ENCODE assay signal across 21 cellular contexts in the genomic region with DNA sequence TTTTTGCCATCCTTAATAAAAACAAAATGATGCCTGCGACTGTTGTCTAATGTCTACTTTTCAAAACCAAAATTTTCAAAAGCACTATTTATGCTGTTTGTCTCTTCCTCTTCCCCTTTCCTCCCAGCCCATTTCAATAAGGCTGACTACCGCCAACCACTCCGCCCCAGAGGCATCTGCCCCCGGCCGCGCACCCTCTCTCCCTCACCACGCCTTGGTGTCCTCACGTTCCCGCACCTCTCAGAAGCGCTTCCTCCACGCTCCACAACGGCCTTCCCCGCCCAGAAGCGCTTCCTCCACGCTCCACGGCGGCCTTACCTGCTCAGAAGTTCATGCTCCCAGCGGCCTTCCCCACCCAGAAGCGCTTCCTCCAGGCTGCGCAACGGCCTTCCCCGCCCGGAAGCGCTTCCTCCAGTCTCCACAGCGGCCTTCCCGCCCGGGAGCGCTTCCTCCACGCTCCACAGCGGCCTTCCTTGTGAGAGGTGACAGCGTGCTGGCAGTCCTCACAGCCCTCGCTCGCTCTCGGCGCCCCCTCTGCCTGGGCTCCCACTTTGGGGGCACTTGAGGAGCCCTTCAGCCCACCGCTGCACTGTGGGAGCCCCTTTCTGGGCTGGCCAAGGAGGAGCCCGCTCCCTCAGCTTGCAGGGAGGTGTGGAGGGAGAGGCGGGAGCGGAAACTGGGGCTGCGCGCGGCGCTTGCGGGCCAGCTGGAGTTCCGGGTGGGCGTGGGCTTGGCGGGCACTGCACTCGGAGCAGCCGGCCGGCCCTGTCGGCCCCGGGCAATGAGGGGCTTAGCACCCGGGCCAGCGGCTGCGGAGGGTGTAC.
A peak's percentile ranks its signal among the peaks of the same experiment; 100 is the strongest.
DNase-seq lines count a peak whose midpoint lies in the region; ATAC-seq and TF ChIP-seq lines count a peak whose summit lies in the region.
"Had no signal": no experiment of that assay in that cellular context is flagged by ENCODE, and none has a peak within 500 bp of the region (broad histone marks: within the 10 kb centered on the region; RNA-seq: fewer than 3 reads in every experiment).

No MANE protein-coding gene starts in this region.

- H3K27ac ChIP-seq in neural progenitor cell = no peak overlapping the region
- H3K27ac ChIP-seq: 22Rv1, breast epithelium, KMS-11, ovary, sigmoid colon had no signal

- no peaks in the 10 kb centered on the region for H4K20me1 ChIP-seq in neural progenitor cell (ENCODE audit: low read depth)

- peaks cover 28% of the 10 kb centered on the region for H3K9me3 Mint-ChIP-seq in dendritic cell treated with granulocyte-macrophage colony-stimulating factor and Interleukin-4, amounts not matched to agents 40 ng/mL and 50 ng/mL, for 4 days
- H3K9me3 Mint-ChIP-seq in neural progenitor cell = peaks cover 8% of the 10 kb centered on the region
- no peaks in the 10 kb centered on the region for H3K9me3 Mint-ChIP-seq in Caco-2 (ENCODE audit: unreplicated experiment)

- DNase-seq in NCI-H82 (lab: John Stamatoyannopoulos, UW) = peak; percentile 55
- DNase-seq in NCI-H82 treated with DMSO at 0.1 percent for 48 hours (lab: John Stamatoyannopoulos, UW; ENCODE audit: unreplicated experiment) = no peak
- DNase-seq in MV-4-11 (lab: John Stamatoyannopoulos, UW) = peak; percentile 42
- peak; percentile 50 for DNase-seq in neural progenitor cell (ENCODE audit: low spot score)
- no peak for DNase-seq in Caco-2
- no peak for DNase-seq in stimulated activated CD4-positive, alpha-beta T cell treated with anti-CD3 and anti-CD28 coated beads, Interleukin-12 subunit alpha, Interleukin-12 subunit beta, amount 100 ng/mL, for 4 hours
- DNase-seq: left ventricle myocardium superior; NCI-H1048; NCI-H2107; NCI-H524; Right ventricle myocardium superior; sigmoid colon; stimulated activated CD4-positive, alpha-beta T cell treated with anti-CD3 and anti-CD28 coated beads, Interleukin-2, amount 100 ng/mL, for 24 hours had no signal

- peak overlapping the region; percentile 47 for H2AFZ ChIP-seq in neural progenitor cell (replicated peaks)

- no peaks in the 10 kb centered on the region for H3F3A ChIP-seq in neural progenitor cell (ENCODE audit: low read depth)

- H3K4me3 Mint-ChIP-seq in dendritic cell treated with granulocyte-macrophage colony-stimulating factor and Interleukin-4, amounts not matched to agents 40 ng/mL and 50 ng/mL, for 4 days = peak overlapping the region; percentile 60
- H3K4me3 Mint-ChIP-seq in neural progenitor cell (no peak overlapping the region), Caco-2 (ENCODE audit: unreplicated experiment) (no peak overlapping the region)
- H3K4me3 Mint-ChIP-seq: activated naive CD8-positive, alpha-beta T cell had no signal

- H3K4me1 ChIP-seq in neural progenitor cell (no peaks in the 10 kb centered on the region), Caco-2 (no peaks in the 10 kb centered on the region)
- H3K4me1 ChIP-seq: breast epithelium, sigmoid colon had no signal

- peak overlapping the region; percentile 48 for H3K4me3 ChIP-seq in neural progenitor cell
- H3K4me3 ChIP-seq in Caco-2 (ENCODE audit: low read depth, low read length) = no peak overlapping the region
- H3K4me3 ChIP-seq: ovary, sigmoid colon had no signal

- H3K27me3 Mint-ChIP-seq in dendritic cell treated with granulocyte-macrophage colony-stimulating factor and Interleukin-4, amounts not matched to agents 40 ng/mL and 50 ng/mL, for 4 days = no peaks in the 10 kb centered on the region
- H3K27me3 Mint-ChIP-seq in neural progenitor cell (ENCODE audit: insufficient read depth, low read depth) (no peaks in the 10 kb centered on the region), Caco-2 (ENCODE audit: insufficient read depth, unreplicated experiment) (peaks cover 11% of the 10 kb centered on the region)
- H3K27me3 Mint-ChIP-seq: activated naive CD8-positive, alpha-beta T cell had no signal

- H3K9ac ChIP-seq in neural progenitor cell = no peak overlapping the region
- H3K9ac ChIP-seq: KMS-11 had no signal

- BruUV-seq in Caco-2 (replicated peaks; lab: Mats Ljungman, UMichigan) = no TSS peak

- peaks cover 18% of the 10 kb centered on the region for H3K79me2 ChIP-seq in neural progenitor cell (ENCODE audit: low read depth)

- intact Hi-C loops in dendritic cell treated with granulocyte-macrophage colony-stimulating factor and Interleukin-4, amounts not matched to agents 40 ng/mL and 50 ng/mL, for 4 days (cut with micrococcal nuclease) = no loop called here
- intact Hi-C loops in Caco-2 (cut with micrococcal nuclease; ENCODE audit: unreplicated experiment) = no loop called here

- TF ChIP-seq CTCF in neural progenitor cell (IDR thresholded peaks at IDR 0.05) = no peak
- no peak for TF ChIP-seq CTCF in Caco-2 (IDR thresholded peaks at IDR 0.05; ENCODE audit: insufficient read depth in 1 of 2, low read depth in 1 of 2, low read length in 1 of 2, severe bottlenecking in 1 of 2, unreplicated experiment in 1 of 2)

- no peak overlapping the region for H3K27ac Mint-ChIP-seq in dendritic cell treated with granulocyte-macrophage colony-stimulating factor and Interleukin-4, amounts not matched to agents 40 ng/mL and 50 ng/mL, for 4 days
- H3K27ac Mint-ChIP-seq in neural progenitor cell (no peak overlapping the region), Caco-2 (ENCODE audit: unreplicated experiment) (no peak overlapping the region)
- H3K27ac Mint-ChIP-seq: activated naive CD8-positive, alpha-beta T cell had no signal

- POLR2A ChIA-PET in Caco-2 (lab: Charles Lee) = no interaction called here

- CTCF ChIA-PET in Caco-2 (lab: Charles Lee) = no interaction called here

- peak overlapping the region; percentile 44 for H3K4me2 ChIP-seq in neural progenitor cell
- H3K4me2 ChIP-seq: KMS-11 had no signal

- no peaks in the 10 kb centered on the region for H3K4me1 Mint-ChIP-seq in dendritic cell treated with granulocyte-macrophage colony-stimulating factor and Interleukin-4, amounts not matched to agents 40 ng/mL and 50 ng/mL, for 4 days (ENCODE audit: low read depth)
- H3K4me1 Mint-ChIP-seq in neural progenitor cell (no peaks in the 10 kb centered on the region), Caco-2 (ENCODE audit: low read depth, unreplicated experiment) (no peaks in the 10 kb centered on the region)

- H3K27me3 ChIP-seq in neural progenitor cell (no peaks in the 10 kb centered on the region), Caco-2 (replicated peaks; ENCODE audit: control insufficient read depth, insufficient read depth, low read length) (no peaks in the 10 kb centered on the region)
- H3K27me3 ChIP-seq: breast epithelium, ovary, sigmoid colon had no signal

- H3K36me3 ChIP-seq in neural progenitor cell = no peaks in the 10 kb centered on the region
- H3K36me3 ChIP-seq in Caco-2 (ENCODE audit: control insufficient read depth, insufficient read depth, low read length) = no peaks in the 10 kb centered on the region
- H3K36me3 ChIP-seq: breast epithelium, ovary, sigmoid colon had no signal

- H3K9me3 ChIP-seq in neural progenitor cell (ENCODE audit: low read depth) = no peaks in the 10 kb centered on the region
- H3K9me3 ChIP-seq in Caco-2 = no peaks in the 10 kb centered on the region
- H3K9me3 ChIP-seq: breast epithelium, ovary, sigmoid colon had no signal

- H3K36me3 Mint-ChIP-seq in dendritic cell treated with granulocyte-macrophage colony-stimulating factor and Interleukin-4, amounts not matched to agents 40 ng/mL and 50 ng/mL, for 4 days (ENCODE audit: low read depth) = no peaks in the 10 kb centered on the region
- peaks cover 3% of the 10 kb centered on the region for H3K36me3 Mint-ChIP-seq in neural progenitor cell
- H3K36me3 Mint-ChIP-seq in Caco-2 (ENCODE audit: insufficient read depth, unreplicated experiment) = no peaks in the 10 kb centered on the region
- H3K36me3 Mint-ChIP-seq: activated naive CD8-positive, alpha-beta T cell had no signal

- no peak for ATAC-seq in GM19452 (IDR thresholded peaks at IDR 0.05; ENCODE audit: unreplicated experiment)
- ATAC-seq: esophagus mucosa, left ventricle myocardium superior had no signal

Comparison
In these comparisons a context has a peak if more than half of its experiments do, and no peak if none do; other contexts are left out.
1. DNase-seq: peak in NCI-H82 (single experiment), MV-4-11 (single experiment) and neural progenitor cell (single experiment); none in NCI-H82 treated with DMSO at 0.1 percent for 48 hours (single experiment), Caco-2 (0 of 2) and stimulated activated CD4-positive, alpha-beta T cell treated with anti-CD3 and anti-CD28 coated beads, Interleukin-12 subunit alpha, Interleukin-12 subunit beta, amount 100 ng/mL, for 4 hours (single experiment).